Comparison of ENCODE assay signal across 15 cellular contexts in the genomic region with DNA sequence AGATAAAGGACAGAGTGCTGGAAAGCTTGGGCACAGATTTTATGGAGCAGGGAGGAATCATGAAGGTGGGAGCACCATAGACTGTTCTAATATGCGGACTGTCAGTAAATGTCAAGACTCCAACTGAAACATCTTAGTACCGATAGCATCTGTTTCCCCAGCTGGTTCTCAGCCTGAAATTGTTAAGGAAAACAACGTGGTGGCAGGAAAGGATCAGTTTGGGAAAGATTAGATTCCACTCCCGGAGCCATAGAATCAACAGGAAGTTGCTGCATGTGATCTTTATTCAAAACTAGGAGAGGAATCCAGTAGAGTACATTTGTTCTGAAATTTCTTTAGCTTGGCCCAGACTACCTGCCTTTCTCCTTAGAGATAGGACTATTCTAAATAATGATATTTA.
DNase-seq lines count a peak whose midpoint lies in the region; ATAC-seq and TF ChIP-seq lines count a peak whose summit lies in the region.
"Had no signal": no experiment of that assay in that cellular context is flagged by ENCODE, and none has a peak within 500 bp of the region (broad histone marks: within the 10 kb centered on the region; RNA-seq: fewer than 3 reads in every experiment).

No MANE protein-coding gene starts in this region.

- no peak overlapping the region for H3K4me3 ChIP-seq in lower lobe of right lung
- no peak overlapping the region for H3K4me3 ChIP-seq in neuronal stem cell (ENCODE audit: low read length in 2 of 2)

- H3K4me2 ChIP-seq in neuronal stem cell (ENCODE audit: insufficient read depth, low read length, poor library complexity, severe bottlenecking): no peak overlapping the region

- no peak overlapping the region for H2BK5ac ChIP-seq in neuronal stem cell (ENCODE audit: low read length)

- no peak overlapping the region for H2BK12ac ChIP-seq in neuronal stem cell (ENCODE audit: low read length)

- H3K79me1 ChIP-seq in neuronal stem cell (ENCODE audit: low read depth, low read length): no peaks in the 10 kb centered on the region

- H3K9ac ChIP-seq in neuronal stem cell (ENCODE audit: low read depth, low read length, poor library complexity): no peak overlapping the region

- no peak overlapping the region for H4K91ac ChIP-seq in neuronal stem cell (ENCODE audit: low read depth, low read length, poor library complexity)

- H4K8ac ChIP-seq in neuronal stem cell (ENCODE audit: low read depth, low read length): no peak overlapping the region

- no peak overlapping the region for H3K14ac ChIP-seq in neuronal stem cell (ENCODE audit: low read length)

- peak overlapping the region; percentile 21 for H3K27ac ChIP-seq in lower lobe of right lung
- no peak overlapping the region for H3K27ac ChIP-seq in neuronal stem cell (replicated peaks; ENCODE audit: low read length)
- H3K27ac ChIP-seq: 22Rv1, HL-60 had no signal

- H3K36me3 ChIP-seq in lower lobe of right lung (no peaks in the 10 kb centered on the region), neuronal stem cell (replicated peaks in 1 of 2; ENCODE audit: control insufficient read depth in 2 of 2, insufficient read depth in 2 of 2, low read length in 2 of 2) (no peaks in the 10 kb centered on the region)

- no peak for ATAC-seq in lower lobe of right lung
- ATAC-seq in left cardiac atrium: no peak
- ATAC-seq: CD8-positive, alpha-beta T cell; HCT116 had no signal

- no peak overlapping the region for H3K18ac ChIP-seq in neuronal stem cell (ENCODE audit: low read length)

- no peak overlapping the region for H2BK120ac ChIP-seq in neuronal stem cell (ENCODE audit: low read depth, low read length)

- H3K9me3 ChIP-seq in lower lobe of right lung (no peaks in the 10 kb centered on the region), neuronal stem cell (replicated peaks in 1 of 2; ENCODE audit: control insufficient read depth in 2 of 2, insufficient read depth in 1 of 2, low read depth in 1 of 2, low read length in 2 of 2) (no peaks in the 10 kb centered on the region)

- H3K23ac ChIP-seq in neuronal stem cell (ENCODE audit: low read depth, low read length, poor library complexity): no peak overlapping the region

- peak overlapping the region; percentile 14 for H2AFZ ChIP-seq in neuronal stem cell (ENCODE audit: low read length)

- no peaks in the 10 kb centered on the region for H3K27me3 ChIP-seq in lower lobe of right lung (ENCODE audit: low read depth)
- H3K27me3 ChIP-seq in neuronal stem cell (ENCODE audit: control insufficient read depth in 3 of 3, insufficient read depth in 3 of 3, low read depth in 1 of 3, low read length in 3 of 3): no peaks in the 10 kb centered on the region

- peak; percentile 14 for DNase-seq in DMS 273 (lab: John Stamatoyannopoulos, UW; ENCODE audit: unreplicated experiment)
- DNase-seq in DMS 273 treated with DMSO at 0.1 percent for 48 hours (lab: John Stamatoyannopoulos, UW): no peak
- peak; percentile 29 for DNase-seq in SK-N-DZ (ENCODE audit: low spot score)
- no peak for DNase-seq in lower lobe of right lung
- DNase-seq in neuronal stem cell (ENCODE audit: low spot score): no peak
- DNase-seq in NCI-H2107 (lab: John Stamatoyannopoulos, UW): no peak
- DNase-seq in left cardiac atrium: no peak
- DNase-seq in HuH-7 (ENCODE audit: low spot score): no peak
- DNase-seq: CD8-positive, alpha-beta T cell; COR-L47; DMS53; GF-D8 had no signal

- WGBS in neuronal stem cell (ENCODE audit: extremely low coverage in 2 of 2, insufficient read length in 2 of 2, insufficient replicate concordance in 1 of 2), 2 donors: no CpG with 5 or more reads among the region's 4 CpGs

- no peak overlapping the region for H2BK15ac ChIP-seq in neuronal stem cell (ENCODE audit: low read length)

- intact Hi-C loops in lower lobe of right lung (cut with DNase I) (no loop called here), left cardiac atrium (cut with DNase I) (no loop called here)

- TF ChIP-seq CTCF in lower lobe of right lung (IDR thresholded peaks at IDR 0.05): no peak

- H3K4me1 ChIP-seq in lower lobe of right lung: no peaks in the 10 kb centered on the region
- H3K4me1 ChIP-seq in neuronal stem cell (ENCODE audit: control insufficient read depth in 2 of 2, insufficient read depth in 1 of 2, low read depth in 1 of 2, low read length in 2 of 2): peaks cover 0 to 4% of the 10 kb centered on the region in 2 donors

- no peak overlapping the region for H3K4ac ChIP-seq in neuronal stem cell (ENCODE audit: low read length)

- H2AK5ac ChIP-seq in neuronal stem cell (ENCODE audit: low read depth, low read length): no peak overlapping the region

Comparison
In these comparisons a context has a peak if more than half of its experiments do, and no peak if none do; other contexts are left out.
1. DNase-seq: peak in DMS 273 (single experiment) and SK-N-DZ (single experiment); none in DMS 273 treated with DMSO at 0.1 percent for 48 hours (single experiment), lower lobe of right lung (single experiment), neuronal stem cell (single experiment), NCI-H2107 (single experiment), left cardiac atrium (single experiment) and HuH-7 (single experiment).